Comparison of ENCODE assay signal across 13 cellular contexts in genomic region chr18:22106536-22107292, GRCh38.
DNase-seq lines count a peak whose midpoint lies in the region; ATAC-seq and TF ChIP-seq lines count a peak whose summit lies in the region.
"Had no signal": no experiment of that assay in that cellular context is flagged by ENCODE, and none has a peak within 500 bp of the region (broad histone marks: within the 10 kb centered on the region; RNA-seq: fewer than 3 reads in every experiment).

No MANE protein-coding gene starts in this region.

- H3K4me1 ChIP-seq in stomach (peaks cover 15 to 39% (median 24%) of the 10 kb centered on the region in 4 donors), uterus (no peaks in the 10 kb centered on the region)

- no peak for TF ChIP-seq POLR2A in stomach (IDR thresholded peaks at IDR 0.05)
- no peak for TF ChIP-seq POLR2A in uterus (IDR thresholded peaks at IDR 0.05)
- no peak for TF ChIP-seq POLR2A in GM18505 (IDR thresholded peaks at IDR 0.05; ENCODE audit: borderline replicate concordance, extremely low read depth, insufficient read depth, insufficient read length)

- H3K36me3 ChIP-seq in stomach = no peaks in the 10 kb centered on the region
- H3K36me3 ChIP-seq in uterus = no peaks in the 10 kb centered on the region

- WGBS in stomach, 5 donors = 52 to 71% (median 57%) methylated on average over 4 of the region's 4 CpGs

- TF ChIP-seq EP300 in stomach (IDR thresholded peaks at IDR 0.05) = no peak

- intact Hi-C loops in stomach (cut with DNase I; ENCODE audit: low total_unique reads) (no loop called here), uterus (cut with DNase I; ENCODE audit: low total_unique reads) (no loop called here)

- H3K9me3 ChIP-seq in stomach (no peaks in the 10 kb centered on the region), uterus (no peaks in the 10 kb centered on the region)

- ATAC-seq in GM18505 (IDR thresholded peaks at IDR 0.05; ENCODE audit: unreplicated experiment) = no peak
- no peak for ATAC-seq in GM18907 (IDR thresholded peaks at IDR 0.05; ENCODE audit: unreplicated experiment)
- ATAC-seq: naive thymus-derived CD4-positive, alpha-beta T cell; sciatic nerve had no signal

- H3K27me3 ChIP-seq in stomach (no peaks in the 10 kb centered on the region), uterus (no peaks in the 10 kb centered on the region)

- DNase-seq in HT-29 (ENCODE audit: low spot score) (peak; percentile 17), RKO (ENCODE audit: low spot score) (peak; percentile 17), islet precursor cell (peak; percentile 74), stomach (peak; percentile 62), uterus (no peak)
- DNase-seq: activated CD4-positive, CD25-positive, alpha-beta regulatory T cell; CD4-positive, CD25-positive, alpha-beta regulatory T cell; HCEC 1CT; naive thymus-derived CD4-positive, alpha-beta T cell; NCI-H187 had no signal

- H3K4me3 ChIP-seq in stomach = no peak overlapping the region
- H3K4me3 ChIP-seq in uterus = no peak overlapping the region

- peak overlapping the region; percentile 30 to 67 (median 58) for H3K27ac ChIP-seq in stomach
- H3K27ac ChIP-seq in uterus = no peak overlapping the region

- TF ChIP-seq CTCF in stomach (IDR thresholded peaks at IDR 0.05) (no peak), uterus (IDR thresholded peaks at IDR 0.05) (no peak)

Comparison
In these comparisons a context has a peak if more than half of its experiments do, and no peak if none do; other contexts are left out.
1. DNase-seq: peak in HT-29 (single experiment), RKO (single experiment), islet precursor cell (single experiment) and stomach (single experiment); none in uterus (0 of 2).
2. H3K27ac ChIP-seq: peak in stomach (5 of 5); none in uterus (0 of 2).